ENCODE assay signal across 17 cellular contexts in genomic region chr6:452301-453067, GRCh38.
DNase-seq lines count a peak whose midpoint lies in the region; ATAC-seq lines count a peak whose summit lies in the region.
"Had no signal": no experiment of that assay in that cellular context is flagged by ENCODE, and none has a peak within 500 bp of the region (broad histone marks: within the 10 kb centered on the region; RNA-seq: fewer than 3 reads in every experiment).

No MANE protein-coding gene starts in this region.

- no peaks in the 10 kb centered on the region for H3K4me1 ChIP-seq in SJCRH30
- H3K4me1 ChIP-seq: left ventricle myocardium inferior had no signal

- DNase-seq in DMS 273 (lab: John Stamatoyannopoulos, UW; ENCODE audit: unreplicated experiment) (peak; percentile 35), DMS 273 treated with DMSO at 0.1 percent for 48 hours (lab: John Stamatoyannopoulos, UW) (no peak), LHCN-M2 (ENCODE audit: low read depth) (peak; percentile 68), fibroblast of gingiva (ENCODE audit: low read depth) (peak; percentile 61), skeletal muscle cell (ENCODE audit: low read depth) (peak; percentile 6), SJCRH30 (no peak), HT-29 (ENCODE audit: low spot score) (no peak)
- DNase-seq: activated CD4-positive, alpha-beta T cell treated with anti-CD3 and anti-CD28 coated beads for 48 hours; activated T-cell treated with anti-CD3 and anti-CD28 coated beads, Interleukin-2, amount 50 U/mL, for 4 hours; CD4-positive, alpha-beta T cell; DND-41; effector memory CD4-positive, alpha-beta T cell; NCI-H1694 had no signal

- no peaks in the 10 kb centered on the region for H3K27me3 ChIP-seq in SJCRH30

- H3K36me3 ChIP-seq in SJCRH30: no peaks in the 10 kb centered on the region
- H3K36me3 ChIP-seq: left ventricle myocardium inferior had no signal

- no peak overlapping the region for H3K27ac ChIP-seq in SJCRH30
- H3K27ac ChIP-seq: 22Rv1, left ventricle myocardium inferior, skin epidermis had no signal

- H3K4me3 ChIP-seq in skeletal muscle cell (ENCODE audit: low read depth, low read length) (no peak overlapping the region), SJCRH30 (no peak overlapping the region)
- H3K4me3 ChIP-seq: left ventricle myocardium inferior, skin epidermis had no signal

- no peaks in the 10 kb centered on the region for H3K9me3 ChIP-seq in SJCRH30 (replicated peaks)
- H3K9me3 ChIP-seq: left ventricle myocardium inferior had no signal

- no peak for ATAC-seq in activated CD4-positive, CD25-positive, alpha-beta regulatory T cell treated with anti-CD3 and anti-CD28 coated beads, Interleukin-2, amount 50 U/mL, for 24 hours
- ATAC-seq: activated T-cell treated with anti-CD3 and anti-CD28 coated beads, Interleukin-2, amount 50 U/mL, for 4 hours had no signal

Comparison
In these comparisons a context has a peak if more than half of its experiments do, and no peak if none do; other contexts are left out.
1. DNase-seq: peak in DMS 273 (single experiment), LHCN-M2 (single experiment), fibroblast of gingiva (single experiment) and skeletal muscle cell (single experiment); none in DMS 273 treated with DMSO at 0.1 percent for 48 hours (single experiment), SJCRH30 (0 of 2) and HT-29 (single experiment).